In genomic region chr2:218368621-218369153, GRCh38 we compare ENCODE assay signal across 8 cellular contexts. TPM values are rescaled to one million over a fixed set of nuclear protein-coding genes. Genes with fewer than 3 reads are reported as not detected.
A peak's percentile ranks its signal among the peaks of the same experiment; 100 is the strongest.
DNase-seq lines count a peak whose midpoint lies in the region; ATAC-seq, FAIRE-seq and TF ChIP-seq lines count a peak whose summit lies in the region.

No MANE protein-coding gene starts in this region.

- H3K4me1 ChIP-seq in H9 (ENCODE audit: insufficient read depth, low read length), result no peaks in the 10 kb centered on the region
- no peaks in the 10 kb centered on the region for H3K4me1 ChIP-seq in astrocyte (ENCODE audit: insufficient read depth, low read length)

- H3K4me3 Mint-ChIP-seq in H9 (peak overlapping the region; percentile 46 to 82), astrocyte (ENCODE audit: unreplicated experiment) (no peak overlapping the region), mesothelial cell of epicardium (peak overlapping the region; percentile 61)

- no peak overlapping the region for H2BK15ac ChIP-seq in H9 (ENCODE audit: low read depth, low read length)

- no peaks in the 10 kb centered on the region for H3K23me2 ChIP-seq in H9 (ENCODE audit: insufficient read length, low read depth, low read length, poor library complexity, severe bottlenecking)

- peaks cover 4% of the 10 kb centered on the region; the same call in 1 of the 2 replicates for H3K27me3 Mint-ChIP-seq in H9 (ENCODE audit: low read depth)
- H3K27me3 Mint-ChIP-seq in astrocyte (ENCODE audit: low read depth, unreplicated experiment), result peaks cover 14% of the 10 kb centered on the region
- H3K27me3 Mint-ChIP-seq in mesothelial cell of epicardium (ENCODE audit: low read depth), result no peaks in the 10 kb centered on the region

- no peak overlapping the region for H2BK12ac ChIP-seq in H9 (ENCODE audit: insufficient read length, low read depth, low read length)

- no peak overlapping the region for H4K8ac ChIP-seq in H9 (replicated peaks; ENCODE audit: insufficient read length, low read depth, low read length)

- H2BK5ac ChIP-seq in H9 (ENCODE audit: insufficient read length, low read length), result no peak overlapping the region

- H3K18ac ChIP-seq in H9 (ENCODE audit: insufficient read length, low read depth, low read length), result no peak overlapping the region

- ATAC-seq in HG03045 (IDR thresholded peaks at IDR 0.05; ENCODE audit: unreplicated experiment), result no peak
- no peak for ATAC-seq in HG03460 (IDR thresholded peaks at IDR 0.05; ENCODE audit: unreplicated experiment)

- H3K14ac ChIP-seq in H9 (ENCODE audit: insufficient read depth, low read length), result no peak overlapping the region

- no peak overlapping the region for H3K27ac ChIP-seq in H9 (ENCODE audit: insufficient read length, low read depth, low read length)
- H3K27ac ChIP-seq in astrocyte (ENCODE audit: low read depth, low read length), result no peak overlapping the region

- TF ChIP-seq CTCF in AG09319 (IDR thresholded peaks at IDR 0.05; ENCODE audit: low read depth, low read length), result peak; percentile 13
- TF ChIP-seq CTCF in H9 (conservative IDR thresholded peaks at IDR 0.05), result no peak
- no peak for TF ChIP-seq CTCF in astrocyte (IDR thresholded peaks at IDR 0.05; ENCODE audit: insufficient read depth, low read depth, low read length)
- no peak for TF ChIP-seq CTCF in mesothelial cell of epicardium (IDR thresholded peaks at IDR 0.05; ENCODE audit: unreplicated experiment)

- no peak overlapping the region for H3K56ac ChIP-seq in H9 (ENCODE audit: insufficient read length, low read depth, low read length)

- no CpG with 5 or more reads among the region's 27 CpGs for WGBS in H9 (ENCODE audit: extremely low coverage, insufficient read length, low lambda C conversion rate)

- no peak overlapping the region for H3T11ph ChIP-seq in H9 (ENCODE audit: low read length)

- H3K79me2 ChIP-seq in H9 (ENCODE audit: insufficient read depth, low read length) (no peaks in the 10 kb centered on the region), astrocyte (ENCODE audit: insufficient read depth, low read length) (no peaks in the 10 kb centered on the region)

- no peaks in the 10 kb centered on the region for H3K36me3 Mint-ChIP-seq in H9 (ENCODE audit: insufficient read depth in 1 of 3, low read depth in 3 of 3)
- H3K36me3 Mint-ChIP-seq in astrocyte (ENCODE audit: low read depth, unreplicated experiment), result no peaks in the 10 kb centered on the region
- no peaks in the 10 kb centered on the region for H3K36me3 Mint-ChIP-seq in mesothelial cell of epicardium

- H4K91ac ChIP-seq in H9 (ENCODE audit: insufficient read length, low read depth, low read length), result no peak overlapping the region

- H3K9me3 Mint-ChIP-seq in H9 (no peaks in the 10 kb centered on the region; a peak in 1 of 5 replicates), astrocyte (ENCODE audit: unreplicated experiment) (peaks cover 2% of the 10 kb centered on the region), mesothelial cell of epicardium (no peaks in the 10 kb centered on the region)

- DNase-seq in AG09319 (ENCODE audit: extremely low read depth, low read depth) (no peak), H9 (peak; percentile 68), astrocyte (ENCODE audit: low read depth) (peak; percentile 22), mesothelial cell of epicardium (ENCODE audit: low spot score in 2 of 2, unreplicated experiment in 2 of 2) (no peak), NCI-H524 treated with DMSO at 0.1 percent for 48 hours (lab: John Stamatoyannopoulos, UW) (no peak), dedifferentiated amniotic fluid mesenchymal stem cell (ENCODE audit: extremely low spot score) (no peak)

- H3K4me3 ChIP-seq in astrocyte (ENCODE audit: insufficient read depth, low read depth, low read length), result no peak overlapping the region

- H3K79me1 ChIP-seq in H9 (ENCODE audit: insufficient read depth, low read depth, low read length, poor library complexity, severe bottlenecking), result no peaks in the 10 kb centered on the region

- H3K23ac ChIP-seq in H9 (ENCODE audit: insufficient read length, low read depth, low read length), result no peak overlapping the region

- H3K9me3 ChIP-seq in H9 (ENCODE audit: control insufficient read depth, low read depth, low read length) (no peaks in the 10 kb centered on the region), astrocyte (ENCODE audit: insufficient read depth, low read depth, low read length) (peaks cover 6% of the 10 kb centered on the region)

- H3K27ac Mint-ChIP-seq in H9 (no peak overlapping the region; a peak in 1 of 7 replicates), astrocyte (ENCODE audit: unreplicated experiment) (no peak overlapping the region), mesothelial cell of epicardium (peak overlapping the region; percentile 47)

- no peaks in the 10 kb centered on the region for H3K36me3 ChIP-seq in astrocyte (ENCODE audit: insufficient read depth, low read length)

- no peaks in the 10 kb centered on the region for H3K27me3 ChIP-seq in H9 (ENCODE audit: insufficient read depth, low read length)
- H3K27me3 ChIP-seq in astrocyte (ENCODE audit: insufficient read depth, low read length), result peaks cover 3% of the 10 kb centered on the region

- H3K9ac ChIP-seq in H9 (ENCODE audit: extremely low read depth, insufficient read length, low read length) (no peak overlapping the region), astrocyte (ENCODE audit: low read length) (no peak overlapping the region)

- H2AFZ ChIP-seq in H9 (ENCODE audit: low read length), result no peak overlapping the region
- peak overlapping the region; percentile 9 for H2AFZ ChIP-seq in astrocyte (ENCODE audit: low read depth, low read length)

- no peak overlapping the region for H3K4ac ChIP-seq in H9 (ENCODE audit: low read depth, low read length)

- H2BK20ac ChIP-seq in H9 (ENCODE audit: low read depth, low read length, poor library complexity, severe bottlenecking), result no peak overlapping the region

- no peak overlapping the region for H4K5ac ChIP-seq in H9 (ENCODE audit: insufficient read length, low read depth, low read length)

- no peak overlapping the region for H2BK120ac ChIP-seq in H9 (ENCODE audit: low read depth, low read length, poor library complexity, severe bottlenecking)

- H3K4me1 Mint-ChIP-seq in H9 (peaks cover 9% of the 10 kb centered on the region in 2 experiments), astrocyte (ENCODE audit: low read depth, unreplicated experiment) (no peaks in the 10 kb centered on the region), mesothelial cell of epicardium (peaks cover 11% of the 10 kb centered on the region)

- H4K20me1 ChIP-seq in H9 (ENCODE audit: control insufficient read depth, insufficient read depth, insufficient read length) (no peaks in the 10 kb centered on the region), astrocyte (ENCODE audit: insufficient read depth, low read length) (no peaks in the 10 kb centered on the region)

- no peak overlapping the region for H2AK5ac ChIP-seq in H9 (ENCODE audit: insufficient read length, low read length)

- peak overlapping the region; percentile 30 for H3K4me2 ChIP-seq in H9 (ENCODE audit: insufficient read depth, insufficient read length, low read length)
- H3K4me2 ChIP-seq in astrocyte (ENCODE audit: low read length), result peak overlapping the region; percentile 34

- FAIRE-seq in astrocyte (lab: Jason Lieb, UNC), result no peak

RNA-seq across cellular contexts. Expression of gene CATIP, which starts 12.0 kb away (rescaled TPM):
- total RNA-seq in H9 (2021), result not detected in 2 replicates
- total RNA-seq in astrocyte, result 0.23 TPM in 1 of 2 replicates, not detected in the other
- 0.16 TPM in 1 of 3 replicates, not detected in the others for total RNA-seq in mesothelial cell of epicardium

RNA-seq across cellular contexts. Expression of gene SLC11A1, which starts 13.4 kb away (rescaled TPM):
- total RNA-seq in H9 (2021) (0.04 and 0.11 TPM in 2 replicates), astrocyte (not detected in 2 replicates), mesothelial cell of epicardium (0.53 to 0.79 TPM (median 0.76 TPM) in 3 replicates)

RNA-seq across cellular contexts. Expression of gene CTDSP1, which starts 31.0 kb away (rescaled TPM):
- total RNA-seq in H9 (2021) (52.3 and 56.6 TPM in 2 replicates), astrocyte (41.8 and 45.0 TPM in 2 replicates), mesothelial cell of epicardium (134 to 142 TPM (median 136 TPM) in 3 replicates)

RNA-seq across cellular contexts. Expression of gene VIL1, which starts 50.2 kb away (rescaled TPM):
- total RNA-seq in H9 (2021), result 4.0 and 4.2 TPM in 2 replicates
- not detected in 2 replicates for total RNA-seq in astrocyte
- 0.29 to 0.64 TPM (median 0.54 TPM) in 3 replicates for total RNA-seq in mesothelial cell of epicardium

Comparison
In these comparisons a context has a peak if more than half of its experiments do, and no peak if none do; other contexts are left out.
1. DNase-seq: peak in H9 (single experiment) and astrocyte (single experiment); none in AG09319 (single experiment), mesothelial cell of epicardium (0 of 2), NCI-H524 treated with DMSO at 0.1 percent for 48 hours (single experiment) and dedifferentiated amniotic fluid mesenchymal stem cell (single experiment).